1 cellular context compared by ENCODE assay signal in the genomic region with DNA sequence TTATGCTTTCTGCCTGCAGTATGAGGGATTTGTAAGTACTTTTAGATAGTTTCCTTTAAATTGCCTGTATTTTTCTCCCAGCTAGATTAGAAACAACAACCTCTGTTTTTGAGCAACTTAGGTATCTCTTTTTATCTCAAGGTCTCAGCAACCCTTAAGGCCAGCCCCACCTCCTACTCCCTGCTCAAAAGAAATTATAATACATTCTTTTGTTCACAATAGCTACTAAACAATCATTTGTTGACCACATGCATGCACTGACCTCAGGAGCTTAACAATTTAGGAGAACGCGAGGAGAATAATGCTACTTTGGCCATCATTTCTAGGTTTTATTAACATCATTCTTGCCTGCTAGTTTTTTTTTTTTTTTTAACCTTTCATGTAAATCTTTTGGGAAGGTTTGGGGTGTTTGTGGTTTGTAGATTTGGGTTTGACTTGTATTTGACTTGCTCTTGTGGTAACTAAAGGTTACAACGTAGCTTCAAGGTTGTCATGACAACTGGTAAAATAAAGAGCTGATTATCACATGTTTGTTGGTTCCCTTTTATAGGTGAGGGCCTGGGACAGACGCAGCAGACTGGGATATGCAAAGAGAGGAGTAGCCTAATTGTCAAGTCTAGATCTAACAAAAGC.
TF ChIP-seq lines count a peak whose summit lies in the region.

No MANE protein-coding gene starts in this region.

TF ChIP-seq in GM23338, 12 proteins besides CTCF, POLR2A, EP300 and RAD21 (continued from another document):
- TF ChIP-seq, protein P1, sequence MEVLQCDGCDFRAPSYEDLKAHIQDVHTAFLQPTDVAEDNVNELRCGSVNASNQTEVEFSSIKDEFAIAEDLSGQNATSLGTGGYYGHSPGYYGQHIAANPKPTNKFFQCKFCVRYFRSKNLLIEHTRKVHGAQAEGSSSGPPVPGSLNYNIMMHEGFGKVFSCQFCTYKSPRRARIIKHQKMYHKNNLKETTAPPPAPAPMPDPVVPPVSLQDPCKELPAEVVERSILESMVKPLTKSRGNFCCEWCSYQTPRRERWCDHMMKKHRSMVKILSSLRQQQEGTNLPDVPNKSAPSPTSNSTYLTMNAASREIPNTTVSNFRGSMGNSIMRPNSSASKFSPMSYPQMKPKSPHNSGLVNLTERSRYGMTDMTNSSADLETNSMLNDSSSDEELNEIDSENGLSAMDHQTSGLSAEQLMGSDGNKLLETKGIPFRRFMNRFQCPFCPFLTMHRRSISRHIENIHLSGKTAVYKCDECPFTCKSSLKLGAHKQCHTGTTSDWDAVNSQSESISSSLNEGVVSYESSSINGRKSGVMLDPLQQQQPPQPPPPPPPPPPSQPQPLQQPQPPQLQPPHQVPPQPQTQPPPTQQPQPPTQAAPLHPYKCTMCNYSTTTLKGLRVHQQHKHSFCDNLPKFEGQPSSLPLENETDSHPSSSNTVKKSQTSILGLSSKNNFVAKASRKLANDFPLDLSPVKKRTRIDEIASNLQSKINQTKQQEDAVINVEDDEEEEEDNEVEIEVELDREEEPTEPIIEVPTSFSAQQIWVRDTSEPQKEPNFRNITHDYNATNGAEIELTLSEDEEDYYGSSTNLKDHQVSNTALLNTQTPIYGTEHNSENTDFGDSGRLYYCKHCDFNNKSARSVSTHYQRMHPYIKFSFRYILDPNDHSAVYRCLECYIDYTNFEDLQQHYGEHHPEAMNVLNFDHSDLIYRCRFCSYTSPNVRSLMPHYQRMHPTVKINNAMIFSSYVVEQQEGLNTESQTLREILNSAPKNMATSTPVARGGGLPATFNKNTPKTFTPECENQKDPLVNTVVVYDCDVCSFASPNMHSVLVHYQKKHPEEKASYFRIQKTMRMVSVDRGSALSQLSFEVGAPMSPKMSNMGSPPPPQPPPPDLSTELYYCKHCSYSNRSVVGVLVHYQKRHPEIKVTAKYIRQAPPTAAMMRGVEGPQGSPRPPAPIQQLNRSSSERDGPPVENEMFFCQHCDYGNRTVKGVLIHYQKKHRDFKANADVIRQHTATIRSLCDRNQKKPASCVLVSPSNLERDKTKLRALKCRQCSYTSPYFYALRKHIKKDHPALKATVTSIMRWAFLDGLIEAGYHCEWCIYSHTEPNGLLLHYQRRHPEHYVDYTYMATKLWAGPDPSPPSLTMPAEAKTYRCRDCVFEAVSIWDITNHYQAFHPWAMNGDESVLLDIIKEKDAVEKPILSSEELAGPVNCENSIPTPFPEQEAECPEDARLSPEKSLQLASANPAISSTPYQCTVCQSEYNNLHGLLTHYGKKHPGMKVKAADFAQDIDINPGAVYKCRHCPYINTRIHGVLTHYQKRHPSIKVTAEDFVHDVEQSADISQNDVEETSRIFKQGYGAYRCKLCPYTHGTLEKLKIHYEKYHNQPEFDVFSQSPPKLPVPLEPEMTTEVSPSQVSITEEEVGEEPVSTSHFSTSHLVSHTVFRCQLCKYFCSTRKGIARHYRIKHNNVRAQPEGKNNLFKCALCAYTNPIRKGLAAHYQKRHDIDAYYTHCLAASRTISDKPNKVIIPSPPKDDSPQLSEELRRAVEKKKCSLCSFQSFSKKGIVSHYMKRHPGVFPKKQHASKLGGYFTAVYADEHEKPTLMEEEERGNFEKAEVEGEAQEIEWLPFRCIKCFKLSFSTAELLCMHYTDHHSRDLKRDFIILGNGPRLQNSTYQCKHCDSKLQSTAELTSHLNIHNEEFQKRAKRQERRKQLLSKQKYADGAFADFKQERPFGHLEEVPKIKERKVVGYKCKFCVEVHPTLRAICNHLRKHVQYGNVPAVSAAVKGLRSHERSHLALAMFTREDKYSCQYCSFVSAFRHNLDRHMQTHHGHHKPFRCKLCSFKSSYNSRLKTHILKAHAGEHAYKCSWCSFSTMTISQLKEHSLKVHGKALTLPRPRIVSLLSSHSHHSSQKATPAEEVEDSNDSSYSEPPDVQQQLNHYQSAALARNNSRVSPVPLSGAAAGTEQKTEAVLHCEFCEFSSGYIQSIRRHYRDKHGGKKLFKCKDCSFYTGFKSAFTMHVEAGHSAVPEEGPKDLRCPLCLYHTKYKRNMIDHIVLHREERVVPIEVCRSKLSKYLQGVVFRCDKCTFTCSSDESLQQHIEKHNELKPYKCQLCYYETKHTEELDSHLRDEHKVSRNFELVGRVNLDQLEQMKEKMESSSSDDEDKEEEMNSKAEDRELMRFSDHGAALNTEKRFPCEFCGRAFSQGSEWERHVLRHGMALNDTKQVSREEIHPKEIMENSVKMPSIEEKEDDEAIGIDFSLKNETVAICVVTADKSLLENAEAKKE (CRISPR knock-in tag; IDR thresholded peaks at IDR 0.05): no peak
